1 cellular context compared by ENCODE assay signal in the genomic region with DNA sequence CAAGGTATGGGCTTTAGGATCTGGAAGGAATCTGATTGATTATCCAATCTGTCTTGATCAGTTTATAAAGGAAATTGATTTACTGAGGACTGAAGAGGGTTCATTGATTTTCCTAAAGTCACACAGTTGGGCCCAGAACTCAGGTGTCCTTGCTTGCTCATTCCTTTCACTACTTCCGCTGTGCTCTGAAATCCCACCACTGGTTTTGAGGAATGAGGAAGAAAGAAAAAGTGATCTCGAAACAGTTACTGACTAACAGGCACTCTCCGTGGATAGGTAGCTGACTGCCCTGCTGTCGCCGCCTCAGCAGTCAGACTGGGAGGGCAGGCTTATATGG.
TF ChIP-seq lines count a peak whose summit lies in the region.

A gene with protein sequence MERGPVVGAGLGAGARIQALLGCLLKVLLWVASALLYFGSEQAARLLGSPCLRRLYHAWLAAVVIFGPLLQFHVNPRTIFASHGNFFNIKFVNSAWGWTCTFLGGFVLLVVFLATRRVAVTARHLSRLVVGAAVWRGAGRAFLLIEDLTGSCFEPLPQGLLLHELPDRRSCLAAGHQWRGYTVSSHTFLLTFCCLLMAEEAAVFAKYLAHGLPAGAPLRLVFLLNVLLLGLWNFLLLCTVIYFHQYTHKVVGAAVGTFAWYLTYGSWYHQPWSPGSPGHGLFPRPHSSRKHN (plus strand): TSS at position 280 of the 337 bp plus-strand sequence. CDS start 905 bp downstream, outside the sequence.

TF ChIP-seq in liver, 16 proteins besides CTCF, POLR2A, EP300 and RAD21:
- no peak for TF ChIP-seq GABPA (IDR thresholded peaks at IDR 0.05 in 1 of 2, conservative IDR thresholded peaks at IDR 0.05 in 1 of 2)
- TF ChIP-seq HNF4G (IDR thresholded peaks at IDR 0.05): no peak
- no peak for TF ChIP-seq ATF3 (IDR thresholded peaks at IDR 0.05)
- TF ChIP-seq JUND (IDR thresholded peaks at IDR 0.05): no peak
- TF ChIP-seq RXRA (IDR thresholded peaks at IDR 0.05): no peak
- TF ChIP-seq HNF4A (conservative IDR thresholded peaks at IDR 0.05): no peak
- no peak for TF ChIP-seq SP1 (IDR thresholded peaks at IDR 0.05)
- no peak for TF ChIP-seq TAF1 (conservative IDR thresholded peaks at IDR 0.05)
- no peak for TF ChIP-seq NR2F2 (IDR thresholded peaks at IDR 0.05)
- no peak for TF ChIP-seq EGR1 (IDR thresholded peaks at IDR 0.05; ENCODE audit: low read depth in 2 of 2)
- TF ChIP-seq MAX (IDR thresholded peaks at IDR 0.05): no peak
